1 cellular context compared by ENCODE assay signal in the genomic region with DNA sequence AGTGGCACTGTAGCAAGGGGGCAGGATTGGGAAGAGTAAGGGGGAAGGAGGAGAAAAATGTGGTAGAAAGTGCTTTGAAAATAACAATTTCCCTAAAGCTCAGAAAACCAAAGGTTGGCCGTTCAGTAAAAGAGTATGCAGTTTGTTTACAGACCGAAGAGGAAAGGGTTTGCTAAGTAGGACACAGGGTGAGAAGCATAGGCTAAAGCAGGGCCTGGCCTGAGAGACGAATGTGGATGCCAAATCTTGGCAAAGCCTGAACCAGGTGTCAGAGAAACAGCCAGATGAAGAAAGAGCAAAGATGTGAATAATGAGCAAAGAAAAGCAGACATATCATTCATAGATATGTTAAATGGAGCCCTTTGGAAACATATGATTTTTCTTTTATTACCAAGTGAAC.
TF ChIP-seq lines count a peak whose summit lies in the region.

No MANE protein-coding gene starts in this region.

TF ChIP-seq in GM23338, 12 proteins besides CTCF, POLR2A, EP300 and RAD21 (continued from another document):
- TF ChIP-seq, protein P1, sequence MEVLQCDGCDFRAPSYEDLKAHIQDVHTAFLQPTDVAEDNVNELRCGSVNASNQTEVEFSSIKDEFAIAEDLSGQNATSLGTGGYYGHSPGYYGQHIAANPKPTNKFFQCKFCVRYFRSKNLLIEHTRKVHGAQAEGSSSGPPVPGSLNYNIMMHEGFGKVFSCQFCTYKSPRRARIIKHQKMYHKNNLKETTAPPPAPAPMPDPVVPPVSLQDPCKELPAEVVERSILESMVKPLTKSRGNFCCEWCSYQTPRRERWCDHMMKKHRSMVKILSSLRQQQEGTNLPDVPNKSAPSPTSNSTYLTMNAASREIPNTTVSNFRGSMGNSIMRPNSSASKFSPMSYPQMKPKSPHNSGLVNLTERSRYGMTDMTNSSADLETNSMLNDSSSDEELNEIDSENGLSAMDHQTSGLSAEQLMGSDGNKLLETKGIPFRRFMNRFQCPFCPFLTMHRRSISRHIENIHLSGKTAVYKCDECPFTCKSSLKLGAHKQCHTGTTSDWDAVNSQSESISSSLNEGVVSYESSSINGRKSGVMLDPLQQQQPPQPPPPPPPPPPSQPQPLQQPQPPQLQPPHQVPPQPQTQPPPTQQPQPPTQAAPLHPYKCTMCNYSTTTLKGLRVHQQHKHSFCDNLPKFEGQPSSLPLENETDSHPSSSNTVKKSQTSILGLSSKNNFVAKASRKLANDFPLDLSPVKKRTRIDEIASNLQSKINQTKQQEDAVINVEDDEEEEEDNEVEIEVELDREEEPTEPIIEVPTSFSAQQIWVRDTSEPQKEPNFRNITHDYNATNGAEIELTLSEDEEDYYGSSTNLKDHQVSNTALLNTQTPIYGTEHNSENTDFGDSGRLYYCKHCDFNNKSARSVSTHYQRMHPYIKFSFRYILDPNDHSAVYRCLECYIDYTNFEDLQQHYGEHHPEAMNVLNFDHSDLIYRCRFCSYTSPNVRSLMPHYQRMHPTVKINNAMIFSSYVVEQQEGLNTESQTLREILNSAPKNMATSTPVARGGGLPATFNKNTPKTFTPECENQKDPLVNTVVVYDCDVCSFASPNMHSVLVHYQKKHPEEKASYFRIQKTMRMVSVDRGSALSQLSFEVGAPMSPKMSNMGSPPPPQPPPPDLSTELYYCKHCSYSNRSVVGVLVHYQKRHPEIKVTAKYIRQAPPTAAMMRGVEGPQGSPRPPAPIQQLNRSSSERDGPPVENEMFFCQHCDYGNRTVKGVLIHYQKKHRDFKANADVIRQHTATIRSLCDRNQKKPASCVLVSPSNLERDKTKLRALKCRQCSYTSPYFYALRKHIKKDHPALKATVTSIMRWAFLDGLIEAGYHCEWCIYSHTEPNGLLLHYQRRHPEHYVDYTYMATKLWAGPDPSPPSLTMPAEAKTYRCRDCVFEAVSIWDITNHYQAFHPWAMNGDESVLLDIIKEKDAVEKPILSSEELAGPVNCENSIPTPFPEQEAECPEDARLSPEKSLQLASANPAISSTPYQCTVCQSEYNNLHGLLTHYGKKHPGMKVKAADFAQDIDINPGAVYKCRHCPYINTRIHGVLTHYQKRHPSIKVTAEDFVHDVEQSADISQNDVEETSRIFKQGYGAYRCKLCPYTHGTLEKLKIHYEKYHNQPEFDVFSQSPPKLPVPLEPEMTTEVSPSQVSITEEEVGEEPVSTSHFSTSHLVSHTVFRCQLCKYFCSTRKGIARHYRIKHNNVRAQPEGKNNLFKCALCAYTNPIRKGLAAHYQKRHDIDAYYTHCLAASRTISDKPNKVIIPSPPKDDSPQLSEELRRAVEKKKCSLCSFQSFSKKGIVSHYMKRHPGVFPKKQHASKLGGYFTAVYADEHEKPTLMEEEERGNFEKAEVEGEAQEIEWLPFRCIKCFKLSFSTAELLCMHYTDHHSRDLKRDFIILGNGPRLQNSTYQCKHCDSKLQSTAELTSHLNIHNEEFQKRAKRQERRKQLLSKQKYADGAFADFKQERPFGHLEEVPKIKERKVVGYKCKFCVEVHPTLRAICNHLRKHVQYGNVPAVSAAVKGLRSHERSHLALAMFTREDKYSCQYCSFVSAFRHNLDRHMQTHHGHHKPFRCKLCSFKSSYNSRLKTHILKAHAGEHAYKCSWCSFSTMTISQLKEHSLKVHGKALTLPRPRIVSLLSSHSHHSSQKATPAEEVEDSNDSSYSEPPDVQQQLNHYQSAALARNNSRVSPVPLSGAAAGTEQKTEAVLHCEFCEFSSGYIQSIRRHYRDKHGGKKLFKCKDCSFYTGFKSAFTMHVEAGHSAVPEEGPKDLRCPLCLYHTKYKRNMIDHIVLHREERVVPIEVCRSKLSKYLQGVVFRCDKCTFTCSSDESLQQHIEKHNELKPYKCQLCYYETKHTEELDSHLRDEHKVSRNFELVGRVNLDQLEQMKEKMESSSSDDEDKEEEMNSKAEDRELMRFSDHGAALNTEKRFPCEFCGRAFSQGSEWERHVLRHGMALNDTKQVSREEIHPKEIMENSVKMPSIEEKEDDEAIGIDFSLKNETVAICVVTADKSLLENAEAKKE (CRISPR knock-in tag; IDR thresholded peaks at IDR 0.05), result no peak
- TF ChIP-seq EZH2 (IDR thresholded peaks at IDR 0.05; ENCODE audit: low read depth, unreplicated experiment), result no peak
